In genomic region chr2:108927936-108928659, GRCh38 we compare ENCODE assay signal across 8 cellular contexts.
DNase-seq lines count a peak whose midpoint lies in the region; ATAC-seq, FAIRE-seq and TF ChIP-seq lines count a peak whose summit lies in the region.

No MANE protein-coding gene starts in this region.

- TF ChIP-seq EP300 in GM12878 (IDR thresholded peaks at IDR 0.05; ENCODE audit: borderline replicate concordance in 1 of 2, control insufficient read depth in 1 of 2, low read depth in 2 of 2, low read length in 2 of 2) = no peak

- H3K27me3 ChIP-seq in GM12878 (replicated peaks in 1 of 2; ENCODE audit: control insufficient read depth in 2 of 2, insufficient read depth in 2 of 2, low read length in 1 of 2) = peaks cover 0 to 2% of the 10 kb centered on the region in 2 experiments; a peak in 2 of 4 replicates
- no peaks in the 10 kb centered on the region for H3K27me3 ChIP-seq in iPS DF 6.9 (ENCODE audit: control insufficient read depth, insufficient read depth, low read length)

- in situ Hi-C loops in GM12878 (cut with MboI) = no loop called here

- intact Hi-C loops in GM12878 (cut with micrococcal nuclease; ENCODE audit: unreplicated experiment) = loop anchor here (2.0 to 5.0 kb wide), 2 partner anchors 59 to 583 kb away; partner anchors contain the start of gene EDAR

- no peaks in the 10 kb centered on the region for H3K79me2 ChIP-seq in GM12878 (ENCODE audit: control insufficient read depth, insufficient read depth, low read length)

- no peaks in the 10 kb centered on the region for H4K20me1 ChIP-seq in GM12878 (ENCODE audit: control insufficient read depth, insufficient read depth)

- H3K36me3 ChIP-seq in GM12878 (ENCODE audit: control insufficient read depth in 2 of 2, insufficient read depth in 2 of 2, low read length in 1 of 2) = no peaks in the 10 kb centered on the region
- no peaks in the 10 kb centered on the region for H3K36me3 ChIP-seq in iPS DF 6.9 (ENCODE audit: control insufficient read depth, insufficient read depth, low read length)

- H3K9ac ChIP-seq in GM12878 (ENCODE audit: control insufficient read depth, insufficient read depth, low read length) = no peak overlapping the region

- no peaks in the 10 kb centered on the region for H3K4me1 ChIP-seq in GM12878 (ENCODE audit: control insufficient read depth, insufficient read depth, low read length)
- H3K4me1 ChIP-seq in iPS DF 6.9 (ENCODE audit: control insufficient read depth, insufficient read depth, low read length) = no peaks in the 10 kb centered on the region

- peak; percentile 73 to 87 (median 79) for TF ChIP-seq CTCF in GM12878 (IDR thresholded peaks at IDR 0.05 in 2 of 3, conservative IDR thresholded peaks at IDR 0.05 in 1 of 3; ENCODE audit: control insufficient read depth in 2 of 3, extremely low read depth in 1 of 3, insufficient read depth in 1 of 3, low read depth in 3 of 3, low read length in 3 of 3)

- RAD21 ChIA-PET in GM12878 (lab: Charles Lee; ENCODE audit: unreplicated experiment) = interaction anchor here (1.7 kb wide), 1 partner anchor 198 kb away, joined by 5 read pairs; no protein-coding TSS in a partner anchor

- peak; percentile 63 for TF ChIP-seq RAD21 in GM12878 (IDR thresholded peaks at IDR 0.05; ENCODE audit: insufficient read depth, low read depth, low read length)

- ATAC-seq in GM12878 (peak; percentile 89), GM21825 (IDR thresholded peaks at IDR 0.05; ENCODE audit: unreplicated experiment) (no peak), HG03196 (IDR thresholded peaks at IDR 0.05; ENCODE audit: unreplicated experiment) (no peak)

- POLR2A ChIA-PET in GM12878 (lab: Charles Lee) = no interaction called here

- TF ChIP-seq POLR2A in GM12878 (IDR thresholded peaks at IDR 0.05; ENCODE audit: low read depth, low read length) = no peak

- WGBS in GM12878 (ENCODE audit: insufficient coverage, insufficient replicate concordance, low lambda C conversion rate, missing lambda C conversion rate) = 53% methylated on average over 7 of the region's 8 CpGs
- no CpG with 5 or more reads among the region's 8 CpGs for WGBS in iPS DF 6.9 (ENCODE audit: insufficient coverage, insufficient read length)

- H3K4me2 ChIP-seq in GM12878 (ENCODE audit: control insufficient read depth, insufficient read depth) = no peak overlapping the region

- no TSS peak for BruUV-seq in GM12878 (replicated peaks; lab: Mats Ljungman, UMichigan)

- FAIRE-seq in GM12878 (lab: Jason Lieb, UNC) = peak; percentile 68

- no peak overlapping the region for H2AFZ ChIP-seq in GM12878 (ENCODE audit: control insufficient read depth, low read depth, low read length)

- H3K27ac ChIP-seq in GM12878 (ENCODE audit: control insufficient read depth, insufficient read depth) (no peak overlapping the region), iPS DF 6.9 (ENCODE audit: low read length) (no peak overlapping the region)

- no peak overlapping the region for H3K4me3 ChIP-seq in GM12878
- H3K4me3 ChIP-seq in iPS DF 6.9 (ENCODE audit: low read length) = no peak overlapping the region

- H3K9me3 ChIP-seq in GM12878 (replicated peaks; ENCODE audit: control insufficient read depth, insufficient read depth, low read length) (no peaks in the 10 kb centered on the region), iPS DF 6.9 (ENCODE audit: control insufficient read depth, insufficient read depth, low read length) (no peaks in the 10 kb centered on the region)

- SMC1A ChIA-PET in GM12878 (lab: Charles Lee; ENCODE audit: uncharacterized antibody, unreplicated experiment) = interaction anchor here (0.9 to 1.6 kb wide), 4 partner anchors 193 to 582 kb away, joined by 3 to 6 read pairs (median 4); no protein-coding TSS in a partner anchor

- CTCF ChIA-PET in GM12878 (lab: Yijun Ruan, JAX) = interaction anchor here (0.7 to 1.7 kb wide), 13 partner anchors 12 to 618 kb away, joined by 3 to 10 read pairs (median 3); no protein-coding TSS in a partner anchor

- DNase-seq in ELR (ENCODE audit: low read depth) (peak; percentile 72), HK-2 (ENCODE audit: unreplicated experiment) (peak; percentile 29), RPMI8226 (peak; percentile 55), GM12878 (ENCODE audit: low read depth, low spot score) (no peak), iPS DF 6.9 (ENCODE audit: low read depth, low spot score) (peak; percentile 33)
- DNase-seq in stimulated activated CD4-positive, alpha-beta T cell treated with anti-CD3 and anti-CD28 coated beads, Interleukin-15, amount 100 ng/mL, for 48 hours (ENCODE audit: low read depth in 2 of 2) = peak; percentile 13 to 19

TF ChIP-seq in GM12878, 131 proteins besides CTCF, POLR2A, EP300 and RAD21:
- TF ChIP-seq ZNF622 (IDR thresholded peaks at IDR 0.05) = no peak
- 0 out of 2 replicates have a peak, but pooled peaks have one; percentile 13 for TF ChIP-seq TCF7 (IDR thresholded peaks at IDR 0.05; ENCODE audit: borderline replicate concordance)
- TF ChIP-seq SMC3 (IDR thresholded peaks at IDR 0.05; ENCODE audit: borderline replicate concordance, low read length) = peak; percentile 64; the same call in 1 of the 2 replicates
